ENCODE assay signal across 2 cellular contexts in the genomic region with DNA sequence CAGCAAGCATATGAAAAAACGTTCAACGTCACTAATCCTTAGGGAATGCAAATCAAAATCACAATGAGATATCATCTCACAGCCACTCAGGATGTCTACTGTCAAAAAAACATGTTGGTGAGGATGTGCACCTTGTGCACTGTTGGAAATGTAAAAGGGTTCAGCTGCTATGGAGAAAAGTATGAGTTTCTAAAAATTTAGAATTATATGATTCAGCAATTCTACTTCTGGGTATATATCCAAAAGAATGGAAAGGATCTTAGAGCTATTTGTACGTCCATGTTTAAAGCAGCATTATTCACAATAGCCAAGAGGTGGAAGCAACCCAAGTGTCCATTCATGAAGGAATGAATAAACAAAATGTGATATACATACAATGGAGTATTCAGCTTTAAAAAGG.
TF ChIP-seq lines count a peak whose summit lies in the region.

No MANE protein-coding gene starts in this region.

TF ChIP-seq in A549, 52 proteins besides CTCF, POLR2A, EP300 and RAD21:
- no peak for TF ChIP-seq CBX2 (IDR thresholded peaks at IDR 0.05; ENCODE audit: borderline replicate concordance, low read depth)
- peak; percentile 18 for TF ChIP-seq MAFK (IDR thresholded peaks at IDR 0.05; ENCODE audit: partially characterized antibody)
- no peak for TF ChIP-seq HDAC2 (IDR thresholded peaks at IDR 0.05)
TF ChIP-seq in A549: peak in this region for 1.

TF ChIP-seq in HepG2, 621 proteins besides CTCF, POLR2A, EP300 and RAD21:
- TF ChIP-seq MAFK (conservative IDR thresholded peaks at IDR 0.05 in 1 of 2, IDR thresholded peaks at IDR 0.05 in 1 of 2; ENCODE audit: low read length in 2 of 2) (peak in 1 of 2 experiments; percentile 39; a peak in 2 of 4 replicates), MATR3 (CRISPR knock-in tag; IDR thresholded peaks at IDR 0.05) (no peak)
